Comparison of ENCODE assay signal across 8 cellular contexts in the genomic region with DNA sequence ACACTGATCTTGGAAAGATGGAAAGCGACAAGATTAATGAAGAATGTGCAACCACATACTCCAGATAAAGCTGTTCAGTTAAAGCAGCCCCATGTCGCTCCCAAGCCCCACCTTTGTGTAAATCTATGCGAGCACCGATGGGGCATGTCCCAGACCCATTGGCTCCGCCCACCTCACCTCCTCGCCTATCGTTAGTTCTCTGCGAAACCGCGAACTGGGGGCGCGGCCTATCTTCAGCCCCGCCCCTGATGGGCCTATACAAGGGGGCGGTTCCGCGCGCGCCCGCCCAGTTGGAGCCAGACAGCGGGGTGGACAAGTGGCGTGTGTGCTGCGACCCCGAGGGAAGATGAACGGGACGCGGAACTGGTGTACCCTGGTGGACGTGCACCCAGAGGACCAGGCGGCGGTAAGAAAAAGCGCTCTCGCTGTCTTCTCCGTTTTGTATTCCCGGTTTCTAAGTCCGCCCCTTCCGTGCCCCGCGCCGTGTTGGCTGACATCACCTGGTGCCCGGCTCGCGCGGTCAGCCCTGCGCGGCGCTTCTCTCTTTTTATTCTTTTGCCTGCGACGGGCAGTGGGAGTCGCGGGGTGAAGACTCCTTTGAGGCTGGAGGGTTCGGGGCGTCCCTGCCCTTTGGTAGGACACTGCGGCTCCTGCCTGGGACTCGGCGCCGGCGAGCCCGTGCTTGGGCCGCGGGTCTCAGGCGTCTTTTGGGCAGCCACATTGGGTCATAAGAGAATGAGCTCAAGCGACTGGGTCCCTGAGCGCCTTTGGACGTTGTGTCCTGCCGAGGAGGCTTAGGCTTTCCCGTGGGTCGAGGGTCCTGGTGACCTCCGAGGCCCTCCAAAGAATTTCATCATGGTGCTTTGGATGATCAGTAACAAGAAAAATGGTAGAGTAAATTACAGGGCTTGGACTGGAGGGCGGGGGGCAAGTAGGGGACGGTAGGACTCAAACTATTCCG. TPM values are rescaled to one million over a fixed set of nuclear protein-coding genes. Genes with fewer than 3 reads are reported as not detected.
DNase-seq lines count a peak whose midpoint lies in the region; ATAC-seq and TF ChIP-seq lines count a peak whose summit lies in the region.

A gene with protein sequence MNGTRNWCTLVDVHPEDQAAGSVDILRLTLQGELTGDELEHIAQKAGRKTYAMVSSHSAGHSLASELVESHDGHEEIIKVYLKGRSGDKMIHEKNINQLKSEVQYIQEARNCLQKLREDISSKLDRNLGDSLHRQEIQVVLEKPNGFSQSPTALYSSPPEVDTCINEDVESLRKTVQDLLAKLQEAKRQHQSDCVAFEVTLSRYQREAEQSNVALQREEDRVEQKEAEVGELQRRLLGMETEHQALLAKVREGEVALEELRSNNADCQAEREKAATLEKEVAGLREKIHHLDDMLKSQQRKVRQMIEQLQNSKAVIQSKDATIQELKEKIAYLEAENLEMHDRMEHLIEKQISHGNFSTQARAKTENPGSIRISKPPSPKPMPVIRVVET (plus strand): TSS at position 289 of the 961 bp plus-strand sequence. CDS start 58 bp downstream, at position 347.

- H3K18ac ChIP-seq in mesenchymal stem cell (ENCODE audit: low read depth in 1 of 2, low read length in 2 of 2): peak within 1 kb of the TSS; percentile 59

- 2% methylated on average over 70 of the region's 70 CpGs for WGBS in mesenchymal stem cell

- DNase-seq in NCI-H774 (lab: John Stamatoyannopoulos, UW) (peak; percentile 94), mesenchymal stem cell (peak; percentile 93)
- DNase-seq in activated CD8-positive, alpha-beta memory T cell treated with anti-CD3 and anti-CD28 coated beads for 24 hours: peak; percentile 96
- DNase-seq in effector memory CD4-positive, alpha-beta T cell: peak; percentile 89 to 93 (median 90)
- DNase-seq in stimulated activated CD8-positive, alpha-beta memory T cell treated with anti-CD3 and anti-CD28 coated beads, Interleukin-12 subunit alpha, Interleukin-12 subunit beta, amount 100 ng/mL, for 4 hours (ENCODE audit: low read depth): peak; percentile 84

- peak within 1 kb of the TSS; percentile 14 for H2BK5ac ChIP-seq in mesenchymal stem cell (ENCODE audit: low read depth, low read length, poor library complexity, severe bottlenecking)

- H3K23ac ChIP-seq in mesenchymal stem cell (ENCODE audit: low read length in 2 of 2): no peak within 1 kb of the TSS

- peak; percentile 96 for ATAC-seq in GM19395 (IDR thresholded peaks at IDR 0.05; ENCODE audit: unreplicated experiment)
- peak; percentile 77 for ATAC-seq in HG03558 (IDR thresholded peaks at IDR 0.05; ENCODE audit: extremely low read depth, unreplicated experiment)

- no peaks in the 10 kb centered on the region for H3K79me1 ChIP-seq in mesenchymal stem cell (replicated peaks; ENCODE audit: low read length, poor library complexity, severe bottlenecking)

- H3K27me3 ChIP-seq in effector memory CD4-positive, alpha-beta T cell (replicated peaks; ENCODE audit: control insufficient read depth, insufficient read depth, low read length, poor library complexity, severe bottlenecking): no peaks in the 10 kb centered on the region
- no peaks in the 10 kb centered on the region for H3K27me3 ChIP-seq in mesenchymal stem cell (ENCODE audit: control insufficient read depth in 1 of 2, insufficient read depth in 1 of 2, low read length in 2 of 2)

- peak within 1 kb of the TSS; percentile 89 for H3K4me3 ChIP-seq in effector memory CD4-positive, alpha-beta T cell (ENCODE audit: insufficient read depth, low read depth, low read length, poor library complexity, severe bottlenecking)
- H3K4me3 ChIP-seq in mesenchymal stem cell (ENCODE audit: insufficient read depth in 1 of 2, low read depth in 1 of 2, low read length in 2 of 2): peak within 1 kb of the TSS; percentile 80 to 87

- no peaks in the 10 kb centered on the region for H3K9me3 ChIP-seq in effector memory CD4-positive, alpha-beta T cell (ENCODE audit: control insufficient read depth, low read length)
- H3K9me3 ChIP-seq in mesenchymal stem cell (ENCODE audit: control insufficient read depth, low read length): no peaks in the 10 kb centered on the region

- peak within 1 kb of the TSS; percentile 3 for H2BK120ac ChIP-seq in mesenchymal stem cell (ENCODE audit: low read depth, low read length)

- H2AFZ ChIP-seq in mesenchymal stem cell (ENCODE audit: low read depth, low read length): peak within 1 kb of the TSS; percentile 15

- no peak for TF ChIP-seq CTCF in C4-2B (conservative IDR thresholded peaks at IDR 0.05)

- peak within 1 kb of the TSS in 1 of 2 experiments; percentile 49 for H3K4ac ChIP-seq in mesenchymal stem cell (ENCODE audit: low read depth in 1 of 2, low read length in 2 of 2)

- H3K27ac ChIP-seq in C4-2B: peak within 1 kb of the TSS; percentile 83
- H3K27ac ChIP-seq in effector memory CD4-positive, alpha-beta T cell (ENCODE audit: insufficient read depth, low read length, poor library complexity, severe bottlenecking): peak within 1 kb of the TSS; percentile 59
- peak within 1 kb of the TSS; percentile 93 for H3K27ac ChIP-seq in mesenchymal stem cell (ENCODE audit: low read length, poor library complexity, severe bottlenecking)

- peak within 1 kb of the TSS; percentile 49 for H2AK5ac ChIP-seq in mesenchymal stem cell (ENCODE audit: low read length, severe bottlenecking)

- H3K4me2 ChIP-seq in mesenchymal stem cell (ENCODE audit: low read length, poor library complexity, severe bottlenecking): peak within 1 kb of the TSS; percentile 77

- H4K8ac ChIP-seq in mesenchymal stem cell (ENCODE audit: low read length): peak within 1 kb of the TSS; percentile 7

- H3K9ac ChIP-seq in mesenchymal stem cell (ENCODE audit: low read length): peak within 1 kb of the TSS; percentile 92

- no peak within 1 kb of the TSS for H3K14ac ChIP-seq in mesenchymal stem cell (ENCODE audit: low read length in 2 of 2)

- H2BK12ac ChIP-seq in mesenchymal stem cell (ENCODE audit: low read length in 2 of 2): no peak within 1 kb of the TSS

- H4K91ac ChIP-seq in mesenchymal stem cell (ENCODE audit: low read length): no peak within 1 kb of the TSS

- peak within 1 kb of the TSS; percentile 49 for H2BK15ac ChIP-seq in mesenchymal stem cell (ENCODE audit: low read depth, poor library complexity, severe bottlenecking)

- H3K4me1 ChIP-seq in effector memory CD4-positive, alpha-beta T cell (ENCODE audit: control insufficient read depth, insufficient read depth, low read length, poor library complexity, severe bottlenecking): peaks cover 13% of the 10 kb centered on the region
- peaks cover 21% of the 10 kb centered on the region for H3K4me1 ChIP-seq in mesenchymal stem cell (ENCODE audit: control insufficient read depth, insufficient read depth, low read depth, low read length)

- H3K36me3 ChIP-seq in effector memory CD4-positive, alpha-beta T cell (ENCODE audit: control insufficient read depth, insufficient read depth, low read length): no peaks in the 10 kb centered on the region
- no peaks in the 10 kb centered on the region for H3K36me3 ChIP-seq in mesenchymal stem cell (ENCODE audit: control insufficient read depth in 1 of 2, insufficient read depth in 2 of 2, low read depth in 1 of 2, low read length in 2 of 2)

RNA-seq across cellular contexts. Expression of the gene that starts here (rescaled TPM):
- 5.8 TPM for polyA plus RNA-seq in mesenchymal stem cell (2013, experiment 1 of 2)
- 6.0 TPM for polyA plus RNA-seq in mesenchymal stem cell (2013, experiment 2 of 2)

Comparison
In these comparisons a context has a peak if more than half of its experiments do, and no peak if none do; other contexts are left out.
1. Peak in every context shown above with its lines: DNase-seq, ATAC-seq, H3K4me3 ChIP-seq and H3K27ac ChIP-seq.